Comparison of ENCODE assay signal across 10 cellular contexts in genomic region chr11:44632466-44633123, GRCh38.
DNase-seq lines count a peak whose midpoint lies in the region; ATAC-seq and TF ChIP-seq lines count a peak whose summit lies in the region.
"Had no signal": no experiment of that assay in that cellular context is flagged by ENCODE, and none has a peak within 500 bp of the region (broad histone marks: within the 10 kb centered on the region; RNA-seq: fewer than 3 reads in every experiment).

No MANE protein-coding gene starts in this region.

- peak overlapping the region in 2 of 3 experiments; percentile 68 to 69 for H3K27ac Mint-ChIP-seq in nephron

- no peak overlapping the region for H3K4me3 Mint-ChIP-seq in nephron

- H3K36me3 Mint-ChIP-seq in nephron (ENCODE audit: low read depth): no peaks in the 10 kb centered on the region

- H3K9me3 Mint-ChIP-seq in nephron: no peaks in the 10 kb centered on the region

- H3K27me3 Mint-ChIP-seq in nephron (ENCODE audit: low read depth): peaks cover 20% of the 10 kb centered on the region

- peaks cover 57% of the 10 kb centered on the region for H3K4me1 Mint-ChIP-seq in nephron

- TF ChIP-seq CTCF in epithelial cell of esophagus (IDR thresholded peaks at IDR 0.05; ENCODE audit: insufficient read depth, low read depth, low read length, missing control alignments) (peak; percentile 52), nephron (IDR thresholded peaks at IDR 0.05; ENCODE audit: unreplicated experiment in 3 of 3) (peak; percentile 17 to 33 (median 28))

- in situ Hi-C loops in SK-MEL-5 (cut with HindIII; ENCODE audit: low pct_unique_long_range_greater_than_20kb, low sequenced_read_pairs): no loop called here

- no peak overlapping the region for H3K4me3 ChIP-seq in epithelial cell of esophagus (ENCODE audit: low read length)
- H3K4me3 ChIP-seq: SK-N-MC, thoracic aorta had no signal

- DNase-seq in DMS53 (lab: John Stamatoyannopoulos, UW): peak; percentile 43
- no peak for DNase-seq in DMS53 treated with DMSO at 0.1 percent for 48 hours (lab: John Stamatoyannopoulos, UW; ENCODE audit: unreplicated experiment)
- DNase-seq in SK-MEL-5 (ENCODE audit: low read depth, low spot score): peak; percentile 73
- peak; percentile 47 for DNase-seq in epithelial cell of esophagus (ENCODE audit: low read depth)
- DNase-seq in NCI-H748 (lab: John Stamatoyannopoulos, UW; ENCODE audit: unreplicated experiment): no peak
- no peak for DNase-seq in GM19238 (ENCODE audit: insufficient read length, low spot score)

- ATAC-seq in GM18520 (IDR thresholded peaks at IDR 0.05; ENCODE audit: unreplicated experiment): no peak

Comparison
In these comparisons a context has a peak if more than half of its experiments do, and no peak if none do; other contexts are left out.
1. DNase-seq: peak in DMS53 (single experiment), SK-MEL-5 (single experiment) and epithelial cell of esophagus (single experiment); none in DMS53 treated with DMSO at 0.1 percent for 48 hours (single experiment), NCI-H748 (single experiment) and GM19238 (single experiment).